Comparison of ENCODE assay signal across 1 cellular context in the genomic region with DNA sequence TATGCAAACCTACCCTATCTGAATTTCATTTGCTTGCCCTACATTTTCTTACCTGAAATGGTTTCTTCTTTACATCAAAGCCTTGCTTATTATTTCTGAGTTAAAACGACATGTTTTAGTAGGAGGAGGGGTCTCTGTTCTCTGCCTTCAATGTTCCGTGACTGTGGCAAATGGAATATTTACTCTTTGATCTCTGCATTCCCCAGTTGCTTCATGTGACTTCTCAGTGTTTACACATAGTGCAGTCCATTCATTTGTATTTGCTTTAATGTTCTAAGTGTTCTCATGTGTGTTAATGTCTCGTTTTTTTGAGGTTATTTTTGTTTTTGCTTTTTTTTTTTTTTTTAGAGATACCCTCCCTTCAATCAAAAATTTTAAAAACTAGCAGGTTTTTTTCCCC.
TF ChIP-seq lines count a peak whose summit lies in the region.

No MANE protein-coding gene starts in this region.

TF ChIP-seq in HepG2, 621 proteins besides CTCF, POLR2A, EP300 and RAD21 (continued from another document and continues in another):
- TF ChIP-seq MYC (CRISPR knock-in tag; IDR thresholded peaks at IDR 0.05; ENCODE audit: borderline replicate concordance) (no peak), HDAC1 (CRISPR knock-in tag; IDR thresholded peaks at IDR 0.05) (peak; percentile 46; the same call in 1 of the 2 replicates), ZNF850 (CRISPR knock-in tag; conservative IDR thresholded peaks at IDR 0.05) (no peak), ZNF776 (CRISPR knock-in tag; IDR thresholded peaks at IDR 0.05) (no peak), MAFF (IDR thresholded peaks at IDR 0.05; ENCODE audit: low read depth, low read length) (no peak), ZNF225 (CRISPR knock-in tag; IDR thresholded peaks at IDR 0.05) (no peak), ZNF484 (CRISPR knock-in tag; IDR thresholded peaks at IDR 0.05; ENCODE audit: borderline replicate concordance, low read depth) (no peak), FOXK2 (IDR thresholded peaks at IDR 0.05) (peak; percentile 80), CEBPB (IDR thresholded peaks at IDR 0.05; ENCODE audit: borderline replicate concordance, low read depth, low read length) (peak; percentile 80), KMT2A (CRISPR knock-in tag; IDR thresholded peaks at IDR 0.05) (no peak), ZNF296 (CRISPR knock-in tag; conservative IDR thresholded peaks at IDR 0.05) (no peak), ZNF432 (CRISPR knock-in tag; IDR thresholded peaks at IDR 0.05; ENCODE audit: borderline replicate concordance) (no peak), ZNF577 (CRISPR knock-in tag; IDR thresholded peaks at IDR 0.05; ENCODE audit: borderline replicate concordance, low read depth) (no peak), ESRRA (CRISPR knock-in tag; IDR thresholded peaks at IDR 0.05; ENCODE audit: low read depth) (no peak), ISX (CRISPR knock-in tag; conservative IDR thresholded peaks at IDR 0.05) (no peak), ZNF674 (CRISPR knock-in tag; IDR thresholded peaks at IDR 0.05; ENCODE audit: low read depth) (no peak), JUN (CRISPR knock-in tag; IDR thresholded peaks at IDR 0.05) (no peak), ZNF329 (CRISPR knock-in tag; IDR thresholded peaks at IDR 0.05; ENCODE audit: low read depth) (no peak), ZNF629 (CRISPR knock-in tag; conservative IDR thresholded peaks at IDR 0.05) (no peak), ZNF607 (CRISPR knock-in tag; IDR thresholded peaks at IDR 0.05; ENCODE audit: borderline replicate concordance) (no peak), MED13 (CRISPR knock-in tag; IDR thresholded peaks at IDR 0.05) (no peak), ZNF441 (CRISPR knock-in tag; IDR thresholded peaks at IDR 0.05; ENCODE audit: borderline replicate concordance) (no peak), GFI1 (CRISPR knock-in tag; IDR thresholded peaks at IDR 0.05; ENCODE audit: borderline replicate concordance) (no peak), MAF1 (CRISPR knock-in tag; IDR thresholded peaks at IDR 0.05; ENCODE audit: borderline replicate concordance) (no peak), ZNF160 (CRISPR knock-in tag; IDR thresholded peaks at IDR 0.05) (no peak), ATM (IDR thresholded peaks at IDR 0.05; ENCODE audit: borderline replicate concordance) (no peak), TBP (CRISPR knock-in tag; IDR thresholded peaks at IDR 0.05) (no peak), RFXAP (CRISPR knock-in tag; IDR thresholded peaks at IDR 0.05; ENCODE audit: borderline replicate concordance) (no peak), ZNF205 (CRISPR knock-in tag; IDR thresholded peaks at IDR 0.05) (no peak), TSC22D2 (CRISPR knock-in tag; IDR thresholded peaks at IDR 0.05; ENCODE audit: borderline replicate concordance) (no peak), ZSCAN30 (CRISPR knock-in tag; IDR thresholded peaks at IDR 0.05) (no peak), HES4 (CRISPR knock-in tag; IDR thresholded peaks at IDR 0.05; ENCODE audit: borderline replicate concordance) (no peak), MLLT10 (CRISPR knock-in tag; IDR thresholded peaks at IDR 0.05) (no peak), CAMTA2 (CRISPR knock-in tag; IDR thresholded peaks at IDR 0.05; ENCODE audit: borderline replicate concordance) (no peak), REL (CRISPR knock-in tag; conservative IDR thresholded peaks at IDR 0.05) (no peak), ZNF180 (CRISPR knock-in tag; IDR thresholded peaks at IDR 0.05; ENCODE audit: borderline replicate concordance, low read depth) (no peak), ZNF335 (CRISPR knock-in tag; IDR thresholded peaks at IDR 0.05) (no peak)
- TF ChIP-seq, protein P1, sequence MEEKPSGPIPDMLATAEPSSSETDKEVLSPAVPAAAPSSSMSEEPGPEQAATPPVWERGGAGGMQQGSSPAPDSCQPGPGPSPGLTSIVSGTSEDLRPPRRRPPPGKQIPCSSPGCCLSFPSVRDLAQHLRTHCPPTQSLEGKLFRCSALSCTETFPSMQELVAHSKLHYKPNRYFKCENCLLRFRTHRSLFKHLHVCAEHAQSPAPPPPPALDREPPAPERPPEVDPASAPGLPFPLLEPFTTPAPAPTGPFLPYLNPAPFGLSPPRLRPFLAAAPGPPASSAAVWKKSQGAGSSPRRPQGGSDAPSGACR (CRISPR knock-in tag; IDR thresholded peaks at IDR 0.05), result no peak
- TF ChIP-seq, protein P2, sequence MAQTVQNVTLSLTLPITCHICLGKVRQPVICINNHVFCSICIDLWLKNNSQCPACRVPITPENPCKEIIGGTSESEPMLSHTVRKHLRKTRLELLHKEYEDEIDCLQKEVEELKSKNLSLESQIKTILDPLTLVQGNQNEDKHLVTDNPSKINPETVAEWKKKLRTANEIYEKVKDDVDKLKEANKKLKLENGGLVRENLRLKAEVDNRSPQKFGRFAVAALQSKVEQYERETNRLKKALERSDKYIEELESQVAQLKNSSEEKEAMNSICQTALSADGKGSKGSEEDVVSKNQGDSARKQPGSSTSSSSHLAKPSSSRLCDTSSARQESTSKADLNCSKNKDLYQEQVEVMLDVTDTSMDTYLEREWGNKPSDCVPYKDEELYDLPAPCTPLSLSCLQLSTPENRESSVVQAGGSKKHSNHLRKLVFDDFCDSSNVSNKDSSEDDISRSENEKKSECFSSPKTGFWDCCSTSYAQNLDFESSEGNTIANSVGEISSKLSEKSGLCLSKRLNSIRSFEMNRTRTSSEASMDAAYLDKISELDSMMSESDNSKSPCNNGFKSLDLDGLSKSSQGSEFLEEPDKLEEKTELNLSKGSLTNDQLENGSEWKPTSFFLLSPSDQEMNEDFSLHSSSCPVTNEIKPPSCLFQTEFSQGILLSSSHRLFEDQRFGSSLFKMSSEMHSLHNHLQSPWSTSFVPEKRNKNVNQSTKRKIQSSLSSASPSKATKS (CRISPR knock-in tag; IDR thresholded peaks at IDR 0.05), result no peak
- TF ChIP-seq, protein P3, sequence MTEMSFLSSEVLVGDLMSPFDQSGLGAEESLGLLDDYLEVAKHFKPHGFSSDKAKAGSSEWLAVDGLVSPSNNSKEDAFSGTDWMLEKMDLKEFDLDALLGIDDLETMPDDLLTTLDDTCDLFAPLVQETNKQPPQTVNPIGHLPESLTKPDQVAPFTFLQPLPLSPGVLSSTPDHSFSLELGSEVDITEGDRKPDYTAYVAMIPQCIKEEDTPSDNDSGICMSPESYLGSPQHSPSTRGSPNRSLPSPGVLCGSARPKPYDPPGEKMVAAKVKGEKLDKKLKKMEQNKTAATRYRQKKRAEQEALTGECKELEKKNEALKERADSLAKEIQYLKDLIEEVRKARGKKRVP (CRISPR knock-in tag; IDR thresholded peaks at IDR 0.05), result peak in 1 of 2 experiments; percentile 62; a peak in 1 of 4 replicates
- TF ChIP-seq, protein P4, sequence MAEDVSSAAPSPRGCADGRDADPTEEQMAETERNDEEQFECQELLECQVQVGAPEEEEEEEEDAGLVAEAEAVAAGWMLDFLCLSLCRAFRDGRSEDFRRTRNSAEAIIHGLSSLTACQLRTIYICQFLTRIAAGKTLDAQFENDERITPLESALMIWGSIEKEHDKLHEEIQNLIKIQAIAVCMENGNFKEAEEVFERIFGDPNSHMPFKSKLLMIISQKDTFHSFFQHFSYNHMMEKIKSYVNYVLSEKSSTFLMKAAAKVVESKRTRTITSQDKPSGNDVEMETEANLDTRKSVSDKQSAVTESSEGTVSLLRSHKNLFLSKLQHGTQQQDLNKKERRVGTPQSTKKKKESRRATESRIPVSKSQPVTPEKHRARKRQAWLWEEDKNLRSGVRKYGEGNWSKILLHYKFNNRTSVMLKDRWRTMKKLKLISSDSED (CRISPR knock-in tag; IDR thresholded peaks at IDR 0.05), result no peak
- TF ChIP-seq, protein P5, sequence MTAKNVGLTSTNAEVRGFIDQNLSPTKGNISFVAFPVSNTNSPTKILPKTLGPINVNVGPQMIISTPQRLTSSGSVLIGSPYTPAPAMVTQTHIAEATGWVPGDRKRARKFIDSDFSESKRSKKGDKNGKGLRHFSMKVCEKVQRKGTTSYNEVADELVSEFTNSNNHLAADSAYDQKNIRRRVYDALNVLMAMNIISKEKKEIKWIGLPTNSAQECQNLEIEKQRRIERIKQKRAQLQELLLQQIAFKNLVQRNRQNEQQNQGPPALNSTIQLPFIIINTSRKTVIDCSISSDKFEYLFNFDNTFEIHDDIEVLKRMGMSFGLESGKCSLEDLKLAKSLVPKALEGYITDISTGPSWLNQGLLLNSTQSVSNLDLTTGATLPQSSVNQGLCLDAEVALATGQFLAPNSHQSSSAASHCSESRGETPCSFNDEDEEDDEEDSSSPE (CRISPR knock-in tag; IDR thresholded peaks at IDR 0.05), result peak; percentile 30; the same call in 1 of the 2 replicates
- TF ChIP-seq, protein P6, sequence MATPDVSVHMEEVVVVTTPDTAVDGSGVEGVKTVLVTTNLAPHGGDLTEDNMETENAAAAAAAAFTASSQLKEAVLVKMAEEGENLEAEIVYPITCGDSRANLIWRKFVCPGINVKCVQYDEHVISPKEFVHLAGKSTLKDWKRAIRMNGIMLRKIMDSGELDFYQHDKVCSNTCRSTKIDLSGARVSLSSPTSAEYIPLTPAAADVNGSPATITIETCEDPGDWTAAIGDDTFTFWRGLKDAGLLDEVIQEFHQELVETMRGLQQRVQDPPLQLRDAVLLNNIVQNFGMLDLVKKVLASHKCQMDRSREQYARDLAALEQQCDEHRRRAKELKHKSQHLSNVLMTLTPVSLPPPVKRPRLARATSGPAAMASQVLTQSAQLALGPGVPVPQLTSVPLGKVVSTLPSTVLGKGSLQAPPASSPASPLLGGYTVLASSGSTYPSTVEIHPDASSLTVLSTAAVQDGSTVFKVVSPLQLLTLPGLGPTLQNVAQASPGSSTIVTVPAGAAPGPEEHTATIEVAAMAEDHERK (CRISPR knock-in tag; IDR thresholded peaks at IDR 0.05; ENCODE audit: low read depth), result no peak
- TF ChIP-seq, protein P7, sequence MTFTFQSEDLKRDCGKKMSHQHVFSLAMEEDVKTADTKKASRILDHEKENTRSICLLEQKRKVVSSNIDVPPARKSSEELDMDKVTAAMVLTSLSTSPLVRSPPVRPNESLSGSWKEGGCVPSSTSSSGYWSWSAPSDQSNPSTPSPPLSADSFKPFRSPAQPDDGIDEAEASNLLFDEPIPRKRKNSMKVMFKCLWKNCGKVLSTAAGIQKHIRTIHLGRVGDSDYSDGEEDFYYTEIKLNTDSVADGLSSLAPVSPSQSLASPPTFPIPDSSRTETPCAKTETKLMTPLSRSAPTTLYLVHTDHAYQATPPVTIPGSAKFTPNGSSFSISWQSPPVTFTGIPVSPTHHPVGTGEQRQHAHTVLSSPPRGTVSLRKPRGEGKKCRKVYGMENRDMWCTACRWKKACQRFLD (CRISPR knock-in tag; IDR thresholded peaks at IDR 0.05; ENCODE audit: borderline replicate concordance), result no peak
- TF ChIP-seq, protein P8, sequence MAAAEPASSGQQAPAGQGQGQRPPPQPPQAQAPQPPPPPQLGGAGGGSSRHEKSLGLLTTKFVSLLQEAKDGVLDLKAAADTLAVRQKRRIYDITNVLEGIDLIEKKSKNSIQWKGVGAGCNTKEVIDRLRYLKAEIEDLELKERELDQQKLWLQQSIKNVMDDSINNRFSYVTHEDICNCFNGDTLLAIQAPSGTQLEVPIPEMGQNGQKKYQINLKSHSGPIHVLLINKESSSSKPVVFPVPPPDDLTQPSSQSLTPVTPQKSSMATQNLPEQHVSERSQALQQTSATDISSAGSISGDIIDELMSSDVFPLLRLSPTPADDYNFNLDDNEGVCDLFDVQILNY (CRISPR knock-in tag; conservative IDR thresholded peaks at IDR 0.05), result no peak
- TF ChIP-seq, protein P9, sequence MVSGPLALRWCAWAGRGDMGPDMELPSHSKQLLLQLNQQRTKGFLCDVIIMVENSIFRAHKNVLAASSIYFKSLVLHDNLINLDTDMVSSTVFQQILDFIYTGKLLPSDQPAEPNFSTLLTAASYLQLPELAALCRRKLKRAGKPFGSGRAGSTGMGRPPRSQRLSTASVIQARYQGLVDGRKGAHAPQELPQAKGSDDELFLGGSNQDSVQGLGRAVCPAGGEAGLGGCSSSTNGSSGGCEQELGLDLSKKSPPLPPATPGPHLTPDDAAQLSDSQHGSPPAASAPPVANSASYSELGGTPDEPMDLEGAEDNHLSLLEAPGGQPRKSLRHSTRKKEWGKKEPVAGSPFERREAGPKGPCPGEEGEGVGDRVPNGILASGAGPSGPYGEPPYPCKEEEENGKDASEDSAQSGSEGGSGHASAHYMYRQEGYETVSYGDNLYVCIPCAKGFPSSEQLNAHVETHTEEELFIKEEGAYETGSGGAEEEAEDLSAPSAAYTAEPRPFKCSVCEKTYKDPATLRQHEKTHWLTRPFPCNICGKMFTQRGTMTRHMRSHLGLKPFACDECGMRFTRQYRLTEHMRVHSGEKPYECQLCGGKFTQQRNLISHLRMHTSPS (CRISPR knock-in tag; IDR thresholded peaks at IDR 0.05; ENCODE audit: low read depth), result no peak
- TF ChIP-seq, protein P10, sequence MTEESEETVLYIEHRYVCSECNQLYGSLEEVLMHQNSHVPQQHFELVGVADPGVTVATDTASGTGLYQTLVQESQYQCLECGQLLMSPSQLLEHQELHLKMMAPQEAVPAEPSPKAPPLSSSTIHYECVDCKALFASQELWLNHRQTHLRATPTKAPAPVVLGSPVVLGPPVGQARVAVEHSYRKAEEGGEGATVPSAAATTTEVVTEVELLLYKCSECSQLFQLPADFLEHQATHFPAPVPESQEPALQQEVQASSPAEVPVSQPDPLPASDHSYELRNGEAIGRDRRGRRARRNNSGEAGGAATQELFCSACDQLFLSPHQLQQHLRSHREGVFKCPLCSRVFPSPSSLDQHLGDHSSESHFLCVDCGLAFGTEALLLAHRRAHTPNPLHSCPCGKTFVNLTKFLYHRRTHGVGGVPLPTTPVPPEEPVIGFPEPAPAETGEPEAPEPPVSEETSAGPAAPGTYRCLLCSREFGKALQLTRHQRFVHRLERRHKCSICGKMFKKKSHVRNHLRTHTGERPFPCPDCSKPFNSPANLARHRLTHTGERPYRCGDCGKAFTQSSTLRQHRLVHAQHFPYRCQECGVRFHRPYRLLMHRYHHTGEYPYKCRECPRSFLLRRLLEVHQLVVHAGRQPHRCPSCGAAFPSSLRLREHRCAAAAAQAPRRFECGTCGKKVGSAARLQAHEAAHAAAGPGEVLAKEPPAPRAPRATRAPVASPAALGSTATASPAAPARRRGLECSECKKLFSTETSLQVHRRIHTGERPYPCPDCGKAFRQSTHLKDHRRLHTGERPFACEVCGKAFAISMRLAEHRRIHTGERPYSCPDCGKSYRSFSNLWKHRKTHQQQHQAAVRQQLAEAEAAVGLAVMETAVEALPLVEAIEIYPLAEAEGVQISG (CRISPR knock-in tag; IDR thresholded peaks at IDR 0.05), result no peak
- TF ChIP-seq, protein P11, sequence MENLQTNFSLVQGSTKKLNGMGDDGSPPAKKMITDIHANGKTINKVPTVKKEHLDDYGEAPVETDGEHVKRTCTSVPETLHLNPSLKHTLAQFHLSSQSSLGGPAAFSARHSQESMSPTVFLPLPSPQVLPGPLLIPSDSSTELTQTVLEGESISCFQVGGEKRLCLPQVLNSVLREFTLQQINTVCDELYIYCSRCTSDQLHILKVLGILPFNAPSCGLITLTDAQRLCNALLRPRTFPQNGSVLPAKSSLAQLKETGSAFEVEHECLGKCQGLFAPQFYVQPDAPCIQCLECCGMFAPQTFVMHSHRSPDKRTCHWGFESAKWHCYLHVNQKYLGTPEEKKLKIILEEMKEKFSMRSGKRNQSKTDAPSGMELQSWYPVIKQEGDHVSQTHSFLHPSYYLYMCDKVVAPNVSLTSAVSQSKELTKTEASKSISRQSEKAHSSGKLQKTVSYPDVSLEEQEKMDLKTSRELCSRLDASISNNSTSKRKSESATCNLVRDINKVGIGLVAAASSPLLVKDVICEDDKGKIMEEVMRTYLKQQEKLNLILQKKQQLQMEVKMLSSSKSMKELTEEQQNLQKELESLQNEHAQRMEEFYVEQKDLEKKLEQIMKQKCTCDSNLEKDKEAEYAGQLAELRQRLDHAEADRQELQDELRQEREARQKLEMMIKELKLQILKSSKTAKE (CRISPR knock-in tag; IDR thresholded peaks at IDR 0.05; ENCODE audit: borderline replicate concordance), result no peak
